ENCODE assay signal across 14 cellular contexts in genomic region chr3:124650798-124651197, GRCh38.
DNase-seq lines count a peak whose midpoint lies in the region; ATAC-seq and TF ChIP-seq lines count a peak whose summit lies in the region.
"Had no signal": no experiment of that assay in that cellular context is flagged by ENCODE, and none has a peak within 500 bp of the region (broad histone marks: within the 10 kb centered on the region; RNA-seq: fewer than 3 reads in every experiment).

No MANE protein-coding gene starts in this region.

- H3K4me3 ChIP-seq in right cardiac atrium (ENCODE audit: low read length) (no peak overlapping the region), H7 (ENCODE audit: insufficient read depth, low read depth, low read length) (no peak overlapping the region)
- H3K4me3 ChIP-seq: lung had no signal

- intact Hi-C loops in right cardiac atrium (cut with DNase I) = no loop called here
- intact Hi-C loops in Calu3 (cut with micrococcal nuclease; ENCODE audit: unreplicated experiment) = no loop called here

- H3K4me1 ChIP-seq in right cardiac atrium (ENCODE audit: control insufficient read depth, insufficient read depth, low read length) = no peaks in the 10 kb centered on the region
- H3K4me1 ChIP-seq: foreskin keratinocyte had no signal

- DNase-seq in GDM1 (lab: John Stamatoyannopoulos, UW) (peak; percentile 59), retina (no peak), right cardiac atrium (no peak), H7 (no peak), Calu3 (no peak)
- no peak for DNase-seq in activated T-cell treated with anti-CD3 and anti-CD28 coated beads, Interleukin-2, amount 50 U/mL, for 4 hours
- DNase-seq: CD4-positive, alpha-beta T cell; central memory CD4-positive, alpha-beta T cell; foreskin keratinocyte; NCI-H1694; stimulated activated naive CD4-positive, alpha-beta T cell had no signal

- peaks cover 8% of the 10 kb centered on the region for H3K36me3 Mint-ChIP-seq in activated T-cell treated with anti-CD3 and anti-CD28 coated beads, Interleukin-2, amount 50 U/mL, for 4 hours (ENCODE audit: insufficient read depth)
- H3K36me3 Mint-ChIP-seq in Calu3 (ENCODE audit: insufficient read depth, unreplicated experiment) = no peaks in the 10 kb centered on the region

- WGBS in right cardiac atrium = 68% methylated on average over 4 of the region's 4 CpGs

- H3K4me3 Mint-ChIP-seq in activated T-cell treated with anti-CD3 and anti-CD28 coated beads, Interleukin-2, amount 50 U/mL, for 4 hours = no peak overlapping the region
- no peak overlapping the region for H3K4me3 Mint-ChIP-seq in Calu3 (ENCODE audit: low read depth, unreplicated experiment)
- H3K4me3 Mint-ChIP-seq: CD4-positive, alpha-beta T cell had no signal

- H3K27me3 Mint-ChIP-seq in activated T-cell treated with anti-CD3 and anti-CD28 coated beads, Interleukin-2, amount 50 U/mL, for 4 hours (ENCODE audit: low read depth) = peaks cover 4% of the 10 kb centered on the region
- H3K27me3 Mint-ChIP-seq in Calu3 (ENCODE audit: unreplicated experiment) = no peaks in the 10 kb centered on the region

- TF ChIP-seq CTCF in Calu3 (IDR thresholded peaks at IDR 0.05; ENCODE audit: unreplicated experiment) = no peak

- BruUV-seq in Calu3 (replicated peaks; lab: Mats Ljungman, UMichigan) = no TSS peak

- no peaks in the 10 kb centered on the region for H3K9me3 Mint-ChIP-seq in activated T-cell treated with anti-CD3 and anti-CD28 coated beads, Interleukin-2, amount 50 U/mL, for 4 hours
- no peaks in the 10 kb centered on the region for H3K9me3 Mint-ChIP-seq in Calu3 (ENCODE audit: low read depth, unreplicated experiment)
- H3K9me3 Mint-ChIP-seq: CD4-positive, alpha-beta T cell had no signal

- CTCF ChIA-PET in Calu3 (lab: Charles Lee) = interaction anchor here (1.2 kb wide), 1 partner anchor 11 kb away, joined by 3 read pairs; no protein-coding TSS in a partner anchor

- H3K4me1 Mint-ChIP-seq in activated T-cell treated with anti-CD3 and anti-CD28 coated beads, Interleukin-2, amount 50 U/mL, for 4 hours (ENCODE audit: low read depth) = peaks cover 8% of the 10 kb centered on the region
- no peaks in the 10 kb centered on the region for H3K4me1 Mint-ChIP-seq in Calu3 (ENCODE audit: low read depth, unreplicated experiment)

- no peaks in the 10 kb centered on the region for H3K9me3 ChIP-seq in right cardiac atrium (ENCODE audit: control insufficient read depth, low read length)

- no peak overlapping the region for H3K27ac ChIP-seq in right cardiac atrium (ENCODE audit: low read length)
- H3K27ac ChIP-seq: foreskin keratinocyte had no signal

- H3K27me3 ChIP-seq in right cardiac atrium (ENCODE audit: control insufficient read depth, insufficient read depth) = no peaks in the 10 kb centered on the region
- H3K27me3 ChIP-seq in H7 (ENCODE audit: control insufficient read depth, insufficient read depth, low read length) = no peaks in the 10 kb centered on the region

- H3K36me3 ChIP-seq in H7 (replicated peaks; ENCODE audit: control insufficient read depth, insufficient read depth, low read length) = no peaks in the 10 kb centered on the region

- ATAC-seq in GM18909 (IDR thresholded peaks at IDR 0.05; ENCODE audit: poor library complexity, unreplicated experiment) (peak; percentile 63), HG02884 (IDR thresholded peaks at IDR 0.05; ENCODE audit: unreplicated experiment) (peak; percentile 71), right cardiac atrium (no peak)
- peak; percentile 10 to 40 for ATAC-seq in activated T-cell treated with anti-CD3 and anti-CD28 coated beads, Interleukin-2, amount 50 U/mL, for 4 hours
- ATAC-seq: foreskin keratinocyte had no signal

- H3K27ac Mint-ChIP-seq in Calu3 (ENCODE audit: unreplicated experiment) = no peak overlapping the region
- H3K27ac Mint-ChIP-seq: CD4-positive, alpha-beta T cell had no signal

Comparison
In these comparisons a context has a peak if more than half of its experiments do, and no peak if none do; other contexts are left out.
1. ATAC-seq: peak in GM18909 (single experiment), HG02884 (single experiment) and activated T-cell treated with anti-CD3 and anti-CD28 coated beads, Interleukin-2, amount 50 U/mL, for 4 hours (2 of 2); none in right cardiac atrium (0 of 2).